22 cellular contexts compared by ENCODE assay signal in genomic region chr12:45590646-45591045, GRCh38.
DNase-seq lines count a peak whose midpoint lies in the region; ATAC-seq and TF ChIP-seq lines count a peak whose summit lies in the region.
"Had no signal": no experiment of that assay in that cellular context is flagged by ENCODE, and none has a peak within 500 bp of the region (broad histone marks: within the 10 kb centered on the region; RNA-seq: fewer than 3 reads in every experiment).

No MANE protein-coding gene starts in this region.

- POLR2A ChIA-PET in activated CD8-positive, alpha-beta T cell treated with anti-CD3 and anti-CD28 coated beads for 36 hours (lab: Charles Lee), result no interaction called here
- POLR2A ChIA-PET in activated CD8-positive, alpha-beta T cell treated with anti-CD3 and anti-CD28 coated beads, Interleukin-2, amount 10 ng/mL, durations not matched to agents 7 days and 5 days (lab: Charles Lee), result no interaction called here

- DNase-seq in activated CD8-positive, alpha-beta T cell treated with anti-CD3 and anti-CD28 coated beads for 36 hours, result no peak
- no peak for DNase-seq in activated CD8-positive, alpha-beta T cell treated with anti-CD3 and anti-CD28 coated beads, Interleukin-2, amount 10 ng/mL, durations not matched to agents 7 days and 5 days
- DNase-seq in stimulated activated naive CD8-positive, alpha-beta T cell treated with anti-CD3 and anti-CD28 coated beads, Interleukin-15, Interleukin-2, amounts not matched to agents 100 U/mL and 50 U/mL, for 24 hours, result no peak
- DNase-seq in stimulated activated naive CD8-positive, alpha-beta T cell treated with anti-CD3 and anti-CD28 coated beads, Interleukin-15, amount 100 ng/mL, for 72 hours, result no peak
- DNase-seq in chondrocyte (ENCODE audit: low spot score) (no peak), NCI-H774 (lab: John Stamatoyannopoulos, UW) (no peak), T-helper 9 cell (no peak)
- DNase-seq: 8988T; ACHN; AML-193; BE2C; CD4-positive, alpha-beta T cell; CD8-positive, alpha-beta memory T cell; DMS 273 treated with DMSO at 0.1 percent for 48 hours; DMS79; EL; GDM1; GOT3; HFFc6 had no signal

- no peak overlapping the region for H3K4me3 Mint-ChIP-seq in activated CD8-positive, alpha-beta T cell treated with anti-CD3 and anti-CD28 coated beads for 36 hours
- H3K4me3 Mint-ChIP-seq in activated CD8-positive, alpha-beta T cell treated with anti-CD3 and anti-CD28 coated beads, Interleukin-2, amount 10 ng/mL, durations not matched to agents 7 days and 5 days, result no peak overlapping the region
- no peak overlapping the region for H3K4me3 Mint-ChIP-seq in stimulated activated naive CD8-positive, alpha-beta T cell treated with anti-CD3 and anti-CD28 coated beads, Interleukin-15, amount 100 ng/mL, for 72 hours
- no peak overlapping the region for H3K4me3 Mint-ChIP-seq in chondrocyte (ENCODE audit: unreplicated experiment)
- H3K4me3 Mint-ChIP-seq: CD14-positive monocyte; CD4-positive, alpha-beta T cell; CD8-positive, alpha-beta memory T cell; HFFc6 had no signal

- intact Hi-C loops in activated CD8-positive, alpha-beta T cell treated with anti-CD3 and anti-CD28 coated beads for 36 hours (cut with micrococcal nuclease), result no loop called here

- ATAC-seq in activated CD8-positive, alpha-beta T cell treated with anti-CD3 and anti-CD28 coated beads for 36 hours, result peak; percentile 39
- ATAC-seq in activated CD8-positive, alpha-beta T cell treated with anti-CD3 and anti-CD28 coated beads, Interleukin-2, amount 10 ng/mL, durations not matched to agents 7 days and 5 days, result no peak
- peak; percentile 69 for ATAC-seq in stimulated activated naive CD8-positive, alpha-beta T cell treated with anti-CD3 and anti-CD28 coated beads, Interleukin-15, Interleukin-2, amounts not matched to agents 100 U/mL and 50 U/mL, for 24 hours
- no peak for ATAC-seq in stimulated activated naive CD8-positive, alpha-beta T cell treated with anti-CD3 and anti-CD28 coated beads, Interleukin-15, amount 100 ng/mL, for 72 hours
- ATAC-seq: A549, GM12878 had no signal

- H3K9me3 Mint-ChIP-seq in activated CD8-positive, alpha-beta T cell treated with anti-CD3 and anti-CD28 coated beads for 36 hours, result no peaks in the 10 kb centered on the region
- H3K9me3 Mint-ChIP-seq in activated CD8-positive, alpha-beta T cell treated with anti-CD3 and anti-CD28 coated beads, Interleukin-2, amount 10 ng/mL, durations not matched to agents 7 days and 5 days (ENCODE audit: insufficient read depth), result no peaks in the 10 kb centered on the region
- H3K9me3 Mint-ChIP-seq in stimulated activated naive CD8-positive, alpha-beta T cell treated with anti-CD3 and anti-CD28 coated beads, Interleukin-15, amount 100 ng/mL, for 72 hours, result peaks cover 3 to 5% of the 10 kb centered on the region in 2 donors
- H3K9me3 Mint-ChIP-seq in chondrocyte (ENCODE audit: low read depth), result peaks cover 5% of the 10 kb centered on the region
- H3K9me3 Mint-ChIP-seq: CD4-positive, alpha-beta T cell; HFFc6 had no signal

- no peak for TF ChIP-seq CTCF in activated CD8-positive, alpha-beta T cell treated with anti-CD3 and anti-CD28 coated beads for 36 hours (IDR thresholded peaks at IDR 0.05)
- no peak for TF ChIP-seq CTCF in chondrocyte (IDR thresholded peaks at IDR 0.05)

- no peaks in the 10 kb centered on the region for H3K27me3 Mint-ChIP-seq in activated CD8-positive, alpha-beta T cell treated with anti-CD3 and anti-CD28 coated beads for 36 hours
- peaks cover 3% of the 10 kb centered on the region for H3K27me3 Mint-ChIP-seq in activated CD8-positive, alpha-beta T cell treated with anti-CD3 and anti-CD28 coated beads, Interleukin-2, amount 10 ng/mL, durations not matched to agents 7 days and 5 days (ENCODE audit: low read depth)
- H3K27me3 Mint-ChIP-seq in stimulated activated naive CD8-positive, alpha-beta T cell treated with anti-CD3 and anti-CD28 coated beads, Interleukin-15, amount 100 ng/mL, for 72 hours, result no peaks in the 10 kb centered on the region
- no peaks in the 10 kb centered on the region for H3K27me3 Mint-ChIP-seq in chondrocyte (ENCODE audit: low read depth)
- H3K27me3 Mint-ChIP-seq: CD4-positive, alpha-beta T cell had no signal

- no peak overlapping the region for H3K27ac Mint-ChIP-seq in activated CD8-positive, alpha-beta T cell treated with anti-CD3 and anti-CD28 coated beads for 36 hours
- H3K27ac Mint-ChIP-seq in activated CD8-positive, alpha-beta T cell treated with anti-CD3 and anti-CD28 coated beads, Interleukin-2, amount 10 ng/mL, durations not matched to agents 7 days and 5 days, result no peak overlapping the region
- H3K27ac Mint-ChIP-seq in stimulated activated naive CD8-positive, alpha-beta T cell treated with anti-CD3 and anti-CD28 coated beads, Interleukin-15, amount 100 ng/mL, for 72 hours, result no peak overlapping the region
- peak overlapping the region; percentile 8 for H3K27ac Mint-ChIP-seq in chondrocyte (ENCODE audit: unreplicated experiment)
- H3K27ac Mint-ChIP-seq: CD14-positive monocyte; CD4-positive, alpha-beta T cell; HFFc6 had no signal

- CTCF ChIA-PET in activated CD8-positive, alpha-beta T cell treated with anti-CD3 and anti-CD28 coated beads for 36 hours (lab: Charles Lee), result no interaction called here
- CTCF ChIA-PET in activated CD8-positive, alpha-beta T cell treated with anti-CD3 and anti-CD28 coated beads, Interleukin-2, amount 10 ng/mL, durations not matched to agents 7 days and 5 days (lab: Charles Lee), result no interaction called here

- H3K36me3 Mint-ChIP-seq in activated CD8-positive, alpha-beta T cell treated with anti-CD3 and anti-CD28 coated beads for 36 hours (ENCODE audit: low read depth), result no peaks in the 10 kb centered on the region
- H3K36me3 Mint-ChIP-seq in activated CD8-positive, alpha-beta T cell treated with anti-CD3 and anti-CD28 coated beads, Interleukin-2, amount 10 ng/mL, durations not matched to agents 7 days and 5 days (ENCODE audit: low read depth), result no peaks in the 10 kb centered on the region
- H3K36me3 Mint-ChIP-seq in chondrocyte (ENCODE audit: low read depth), result no peaks in the 10 kb centered on the region
- H3K36me3 Mint-ChIP-seq: CD14-positive monocyte; CD8-positive, alpha-beta memory T cell had no signal

- H3K4me1 Mint-ChIP-seq in activated CD8-positive, alpha-beta T cell treated with anti-CD3 and anti-CD28 coated beads for 36 hours (ENCODE audit: low read depth), result peaks cover 3% of the 10 kb centered on the region
- no peaks in the 10 kb centered on the region for H3K4me1 Mint-ChIP-seq in activated CD8-positive, alpha-beta T cell treated with anti-CD3 and anti-CD28 coated beads, Interleukin-2, amount 10 ng/mL, durations not matched to agents 7 days and 5 days (ENCODE audit: low read depth)
- H3K4me1 Mint-ChIP-seq in stimulated activated naive CD8-positive, alpha-beta T cell treated with anti-CD3 and anti-CD28 coated beads, Interleukin-15, amount 100 ng/mL, for 72 hours, result no peaks in the 10 kb centered on the region
- peaks cover 20% of the 10 kb centered on the region for H3K4me1 Mint-ChIP-seq in chondrocyte (ENCODE audit: low read depth)
- H3K4me1 Mint-ChIP-seq: CD14-positive monocyte; CD8-positive, alpha-beta memory T cell had no signal

Comparison
In these comparisons a context has a peak if more than half of its experiments do, and no peak if none do; other contexts are left out.
1. ATAC-seq: peak in activated CD8-positive, alpha-beta T cell treated with anti-CD3 and anti-CD28 coated beads for 36 hours (single experiment) and stimulated activated naive CD8-positive, alpha-beta T cell treated with anti-CD3 and anti-CD28 coated beads, Interleukin-15, Interleukin-2, amounts not matched to agents 100 U/mL and 50 U/mL, for 24 hours (single experiment); none in activated CD8-positive, alpha-beta T cell treated with anti-CD3 and anti-CD28 coated beads, Interleukin-2, amount 10 ng/mL, durations not matched to agents 7 days and 5 days (single experiment) and stimulated activated naive CD8-positive, alpha-beta T cell treated with anti-CD3 and anti-CD28 coated beads, Interleukin-15, amount 100 ng/mL, for 72 hours (single experiment).